In the genomic region with DNA sequence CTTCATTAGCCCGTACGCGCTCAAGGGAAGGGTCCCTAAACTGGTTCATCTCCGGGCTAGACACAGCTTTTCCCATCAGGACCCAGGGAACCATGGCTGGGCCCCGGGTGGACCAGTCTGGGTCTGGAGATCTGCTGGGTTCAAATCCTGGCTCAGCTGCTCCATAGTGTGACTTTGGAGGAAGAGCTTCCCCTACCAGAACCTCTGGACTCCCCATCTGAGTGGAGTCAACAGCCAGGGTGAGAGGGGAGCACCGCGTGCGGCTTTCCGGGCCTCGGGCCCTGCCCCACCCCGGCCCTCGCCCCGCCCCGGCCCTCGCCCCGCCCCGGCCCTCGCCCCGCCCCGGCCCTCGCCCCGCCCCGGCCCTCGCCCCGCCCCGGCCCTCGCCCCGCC, we compare ENCODE assay signal across 10 cellular contexts. TPM values are rescaled to one million over a fixed set of nuclear protein-coding genes. Genes with fewer than 3 reads are reported as not detected.
DNase-seq lines count a peak whose midpoint lies in the region; ATAC-seq and TF ChIP-seq lines count a peak whose summit lies in the region.
"Had no signal": no experiment of that assay in that cellular context is flagged by ENCODE, and none has a peak within 500 bp of the region (broad histone marks: within the 10 kb centered on the region; RNA-seq: fewer than 3 reads in every experiment).

No MANE protein-coding gene starts in this region.

- H3K4me1 ChIP-seq in HEK293 (ENCODE audit: control insufficient read depth, insufficient read depth, low read length) (peaks cover 14% of the 10 kb centered on the region), mucosa of rectum (ENCODE audit: control insufficient read depth in 2 of 2, insufficient read depth in 2 of 2, low read length in 2 of 2) (peaks cover 31 to 33% of the 10 kb centered on the region in 2 donors)

- DNase-seq in CD14-positive monocyte (ENCODE audit: low spot score) = no peak
- no peak for DNase-seq in MCF 10A (ENCODE audit: unreplicated experiment)
- no peak for DNase-seq in NCI-H187 (lab: John Stamatoyannopoulos, UW)
- DNase-seq in T1000 (lab: John Stamatoyannopoulos, UW) = no peak
- DNase-seq: activated B cell treated with CpG ODN at 0.5 μM for 24 hours had no signal

- peaks cover 0 to 3% of the 10 kb centered on the region in 2 donors for H3K27me3 ChIP-seq in mucosa of rectum (ENCODE audit: control insufficient read depth in 2 of 2, insufficient read depth in 2 of 2, low read length in 2 of 2)

- H3K27ac Mint-ChIP-seq in CD14-positive monocyte (peak overlapping the region in 3 of 7 donors; percentile 24 to 95 (median 71)), MCF 10A (ENCODE audit: low read depth, unreplicated experiment) (no peak overlapping the region)
- H3K27ac Mint-ChIP-seq: activated B cell treated with CpG ODN at 0.5 μM for 24 hours had no signal

- peaks cover 4 to 23% (median 14%) of the 10 kb centered on the region in 3 donors for H3K27me3 Mint-ChIP-seq in CD14-positive monocyte (ENCODE audit: low read depth in 3 of 3)
- H3K27me3 Mint-ChIP-seq in MCF 10A (ENCODE audit: insufficient read depth, unreplicated experiment) = no peaks in the 10 kb centered on the region

- no peaks in the 10 kb centered on the region for H3K9me3 ChIP-seq in HEK293 (ENCODE audit: control insufficient read depth, insufficient read depth, low read depth, low read length)
- H3K9me3 ChIP-seq in mucosa of rectum (ENCODE audit: control insufficient read depth in 2 of 2, low read length in 2 of 2) = no peaks in the 10 kb centered on the region

- H3K36me3 ChIP-seq in HEK293 (ENCODE audit: control insufficient read depth in 2 of 2, insufficient read depth in 1 of 2, low read length in 2 of 2) = no peaks in the 10 kb centered on the region
- H3K36me3 ChIP-seq in mucosa of rectum (ENCODE audit: control insufficient read depth in 2 of 2, insufficient read depth in 2 of 2, low read length in 2 of 2) = no peaks in the 10 kb centered on the region

- POLR2A ChIA-PET in HEK293 (lab: Yijun Ruan, JAX) (interaction anchor here (0.6 to 1.0 kb wide), 2 partner anchors 11 to 614 kb away, joined by 3 to 4 read pairs; no protein-coding TSS in a partner anchor), MCF 10A (lab: Yijun Ruan, JAX) (interaction anchor here (0.6 to 2.4 kb wide), 2 partner anchors 13 to 107 kb away, joined by 3 to 7 read pairs; no protein-coding TSS in a partner anchor)

- no peak for ATAC-seq in GM21447 (IDR thresholded peaks at IDR 0.05; ENCODE audit: unreplicated experiment)
- no peak for ATAC-seq in GM18868 (IDR thresholded peaks at IDR 0.05; ENCODE audit: unreplicated experiment)

- H3K4me3 Mint-ChIP-seq in CD14-positive monocyte (peak overlapping the region; percentile 55 to 67), MCF 10A (ENCODE audit: unreplicated experiment) (peak overlapping the region; percentile 66)

- H3K36me3 Mint-ChIP-seq in CD14-positive monocyte = no peaks in the 10 kb centered on the region
- no peaks in the 10 kb centered on the region for H3K36me3 Mint-ChIP-seq in MCF 10A (ENCODE audit: insufficient read depth, unreplicated experiment)

- H3K9me3 Mint-ChIP-seq in CD14-positive monocyte (peaks cover 0 to 3% (median 0%) of the 10 kb centered on the region in 7 donors), MCF 10A (ENCODE audit: unreplicated experiment) (no peaks in the 10 kb centered on the region)
- H3K9me3 Mint-ChIP-seq: activated B cell treated with CpG ODN at 0.5 μM for 24 hours had no signal

- H3K4me3 ChIP-seq in HEK293 (ENCODE audit: low read depth, low read length) (no peak overlapping the region), mucosa of rectum (ENCODE audit: low read length in 2 of 2) (peak overlapping the region in 1 of 2 donors; percentile 44)

- H3K4me1 Mint-ChIP-seq in CD14-positive monocyte (peaks cover 39% of the 10 kb centered on the region), MCF 10A (ENCODE audit: insufficient read depth, unreplicated experiment) (no peaks in the 10 kb centered on the region)

- CTCF ChIA-PET in HEK293 (lab: Yijun Ruan, JAX) = no interaction called here
- CTCF ChIA-PET in MCF 10A (lab: Yijun Ruan, JAX) = interaction anchor here (0.7 kb wide), 1 partner anchor 1085 kb away, joined by 3 read pairs; no protein-coding TSS in a partner anchor

- TF ChIP-seq CTCF in CD14-positive monocyte (IDR thresholded peaks at IDR 0.05) (no peak), HEK293 (tag by site-specific recombination; IDR thresholded peaks at IDR 0.05) (no peak), MCF 10A (IDR thresholded peaks at IDR 0.05; ENCODE audit: unreplicated experiment) (no peak)

- H3K27ac ChIP-seq in HEK293 (ENCODE audit: extremely low read depth, low read depth, low read length) (0 out of 2 replicates have a peak overlapping the region, but pooled peaks have one; percentile 24), mucosa of rectum (ENCODE audit: low read depth in 2 of 2, low read length in 2 of 2) (peak overlapping the region; percentile 72 to 83)

- H3K9ac ChIP-seq in mucosa of rectum (ENCODE audit: low read depth in 1 of 2, low read length in 2 of 2) = peak overlapping the region; percentile 32 to 59

- BruUV-seq in MCF 10A (replicated peaks; lab: Mats Ljungman, UMichigan) = no TSS peak

- intact Hi-C loops in CD14-positive monocyte (cut with micrococcal nuclease) (loop anchor here (5.0 to 10.0 kb wide), 3 partner anchors 71 to 161 kb away; no protein-coding TSS in a partner anchor), MCF 10A (cut with micrococcal nuclease) (no loop called here)

TF ChIP-seq in HEK293, 187 proteins besides CTCF, POLR2A, EP300 and RAD21:
- TF ChIP-seq ZNF341 (tag by site-specific recombination; IDR thresholded peaks at IDR 0.05; ENCODE audit: low read depth) (peak; percentile 52; the same call in 1 of the 2 replicates), ZBTB48 (tag by site-specific recombination; IDR thresholded peaks at IDR 0.05) (peak; percentile 44; the same call in 1 of the 2 replicates), MYNN (tag by site-specific recombination; IDR thresholded peaks at IDR 0.05; ENCODE audit: borderline replicate concordance) (no peak)

RNA-seq across cellular contexts. Expression of gene BEGAIN, which starts 41.2 kb away (rescaled TPM):
- polyA plus RNA-seq in CD14-positive monocyte = under 1 TPM in 1 of 2 donors, not detected in 1; 0.25 TPM
- total RNA-seq in MCF 10A (2022) = 3.6 and 7.0 TPM in 2 replicates
- total RNA-seq: activated B cell treated with CpG ODN at 0.5 μM for 24 hours, glomerular endothelial cell had no signal
